Comparison of ENCODE assay signal across 10 cellular contexts in the genomic region with DNA sequence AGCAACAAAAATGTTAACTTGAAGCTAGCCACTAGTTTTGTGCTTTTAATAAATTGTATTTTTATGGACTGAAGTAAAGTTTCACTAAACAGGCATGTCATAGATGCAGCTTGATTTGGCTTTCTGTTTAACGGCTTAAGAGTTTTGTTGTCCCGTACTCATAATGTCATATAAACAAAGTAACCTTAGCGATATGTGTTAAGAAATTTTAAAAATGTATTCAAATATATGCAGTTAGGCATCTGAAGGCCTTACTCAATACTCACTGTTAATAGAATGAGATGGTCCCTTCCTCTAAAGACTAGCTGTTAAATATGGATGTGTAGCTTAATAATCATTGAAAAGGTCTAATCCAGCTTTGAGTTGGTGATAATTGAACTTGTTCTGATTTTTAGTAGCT. TPM values are rescaled to one million over a fixed set of nuclear protein-coding genes. Genes with fewer than 3 reads are reported as not detected.
DNase-seq lines count a peak whose midpoint lies in the region; ATAC-seq and TF ChIP-seq lines count a peak whose summit lies in the region.
"Had no signal": no experiment of that assay in that cellular context is flagged by ENCODE, and none has a peak within 500 bp of the region (broad histone marks: within the 10 kb centered on the region; RNA-seq: fewer than 3 reads in every experiment).

No MANE protein-coding gene starts in this region.

- peaks cover 14% of the 10 kb centered on the region; the same call in 1 of the 2 replicates for H4K20me1 ChIP-seq in BLaER1

- H3K36me3 ChIP-seq in BLaER1: no peaks in the 10 kb centered on the region
- no peaks in the 10 kb centered on the region for H3K36me3 ChIP-seq in muscle layer of colon (ENCODE audit: insufficient read depth, low read length)

- H3K4me1 ChIP-seq in BLaER1: peaks cover 32% of the 10 kb centered on the region
- peaks cover 6% of the 10 kb centered on the region for H3K4me1 ChIP-seq in muscle layer of colon (ENCODE audit: insufficient read depth, low read length)

- peak overlapping the region; percentile 5 for H3K27ac Mint-ChIP-seq in activated naive CD8-positive, alpha-beta T cell treated with anti-CD3 and anti-CD28 coated beads for 36 hours
- H3K27ac Mint-ChIP-seq: progenitor cell of endocrine pancreas had no signal

- 0 out of 2 replicates have a peak overlapping the region, but pooled peaks have one; percentile 88 for H3K9ac ChIP-seq in BLaER1
- peak overlapping the region; percentile 52 for H3K9ac ChIP-seq in muscle layer of colon (ENCODE audit: low read length)

- H3K4me3 Mint-ChIP-seq in activated naive CD8-positive, alpha-beta T cell treated with anti-CD3 and anti-CD28 coated beads for 36 hours: peak overlapping the region; percentile 51

- H3K4me3 ChIP-seq in BLaER1 (peak overlapping the region; percentile 80; the same call in 1 of the 2 replicates), GM12865 (ENCODE audit: low read depth, low read length) (peak overlapping the region; percentile 96), muscle layer of colon (ENCODE audit: low read depth in 1 of 2, low read length in 2 of 2) (peak overlapping the region in 1 of 2 donors; percentile 85)

- DNase-seq in GM12865 (ENCODE audit: low read depth) (no peak), NCI-H446 (lab: John Stamatoyannopoulos, UW) (no peak), NCI-H1092 (lab: John Stamatoyannopoulos, UW) (no peak)
- no peak for DNase-seq in activated naive CD8-positive, alpha-beta T cell treated with anti-CD3 and anti-CD28 coated beads for 36 hours
- DNase-seq: aorta had no signal

- H3K9me3 ChIP-seq in BLaER1: no peaks in the 10 kb centered on the region
- H3K9me3 ChIP-seq in muscle layer of colon (ENCODE audit: low read length): no peaks in the 10 kb centered on the region

- TF ChIP-seq CTCF in GM12865 (IDR thresholded peaks at IDR 0.05; ENCODE audit: insufficient read depth, low read depth, low read length, missing control alignments): no peak

- no peaks in the 10 kb centered on the region for H3K27me3 Mint-ChIP-seq in activated naive CD8-positive, alpha-beta T cell treated with anti-CD3 and anti-CD28 coated beads for 36 hours
- H3K27me3 Mint-ChIP-seq: progenitor cell of endocrine pancreas had no signal

- no peak overlapping the region for H3K27ac ChIP-seq in BLaER1
- H3K27ac ChIP-seq in muscle layer of colon (ENCODE audit: low read depth, low read length): peak overlapping the region; percentile 98

- no peaks in the 10 kb centered on the region for H3K9me3 Mint-ChIP-seq in activated naive CD8-positive, alpha-beta T cell treated with anti-CD3 and anti-CD28 coated beads for 36 hours

- H3K4me2 ChIP-seq in BLaER1: peak overlapping the region; percentile 79

- peaks cover 5% of the 10 kb centered on the region for H3K36me3 Mint-ChIP-seq in activated naive CD8-positive, alpha-beta T cell treated with anti-CD3 and anti-CD28 coated beads for 36 hours

- ATAC-seq in GM19463 (IDR thresholded peaks at IDR 0.05; ENCODE audit: unreplicated experiment) (no peak), HG02973 (IDR thresholded peaks at IDR 0.05; ENCODE audit: unreplicated experiment) (no peak)

- H3K4me1 Mint-ChIP-seq in activated naive CD8-positive, alpha-beta T cell treated with anti-CD3 and anti-CD28 coated beads for 36 hours: peaks cover 18% of the 10 kb centered on the region

- H3K27me3 ChIP-seq in BLaER1 (no peaks in the 10 kb centered on the region), muscle layer of colon (ENCODE audit: control insufficient read depth in 1 of 2, insufficient read depth in 2 of 2, low read length in 2 of 2) (no peaks in the 10 kb centered on the region)

RNA-seq across cellular contexts. Expression of a gene that starts 1.0 kb away (rescaled TPM):
- 10 to 100 TPM; 19.2 to 19.7 TPM for total RNA-seq in activated naive CD8-positive, alpha-beta T cell treated with anti-CD3 and anti-CD28 coated beads for 36 hours

RNA-seq across cellular contexts. Expression of a gene that starts 1.6 kb away (rescaled TPM):
- 10 to 100 TPM; 13.6 to 14.6 TPM for total RNA-seq in activated naive CD8-positive, alpha-beta T cell treated with anti-CD3 and anti-CD28 coated beads for 36 hours
